In genomic region chr2:106581276-106581675, GRCh38 we compare ENCODE assay signal across 11 cellular contexts.
A peak's percentile ranks its signal among the peaks of the same experiment; 100 is the strongest.
DNase-seq lines count a peak whose midpoint lies in the region; ATAC-seq and TF ChIP-seq lines count a peak whose summit lies in the region.
"Had no signal": no experiment of that assay in that cellular context is flagged by ENCODE, and none has a peak within 500 bp of the region (broad histone marks: within the 10 kb centered on the region; RNA-seq: fewer than 3 reads in every experiment).

No MANE protein-coding gene starts in this region.

- no peak for ATAC-seq in activated B cell treated with CpG ODN at 0.5 μM for 24 hours (ENCODE audit: low read depth)
- ATAC-seq in naive B cell (ENCODE audit: low read depth in 2 of 2) = no peak
- no peak for ATAC-seq in HG03095 (IDR thresholded peaks at IDR 0.05; ENCODE audit: unreplicated experiment)
- no peak for ATAC-seq in HG03280 (IDR thresholded peaks at IDR 0.05; ENCODE audit: unreplicated experiment)

- H3K9me3 Mint-ChIP-seq in activated B cell treated with CpG ODN at 0.5 μM for 24 hours (peaks cover 3% of the 10 kb centered on the region), naive B cell (peaks cover 0 to 6% (median 0%) of the 10 kb centered on the region in 7 donors)

- H3K4me1 ChIP-seq in BLaER1 treated with 17β-estradiol and CSF1 and Interleukin-3, amounts not matched to agents 10 nM and 100 nM = peaks cover 14 to 30% (median 21%) of the 10 kb centered on the region in 10 experiments
- peaks cover 0 to under 1% of the 10 kb centered on the region in 2 donors for H3K4me1 ChIP-seq in uterus

- DNase-seq in DMS 273 treated with DMSO at 0.1 percent for 48 hours (lab: John Stamatoyannopoulos, UW) (peak; percentile 93), activated B cell treated with CpG ODN at 0.5 μM for 24 hours (no peak), naive B cell (no peak), NCI-H1048 (lab: John Stamatoyannopoulos, UW) (no peak), uterus (no peak)
- DNase-seq: NCI-H1105 had no signal

- H3K36me3 Mint-ChIP-seq in activated B cell treated with CpG ODN at 0.5 μM for 24 hours (ENCODE audit: low read depth) (no peaks in the 10 kb centered on the region), naive B cell (no peaks in the 10 kb centered on the region)

- H3K27ac Mint-ChIP-seq in activated B cell treated with CpG ODN at 0.5 μM for 24 hours (no peak overlapping the region), naive B cell (no peak overlapping the region)

- no peaks in the 10 kb centered on the region for H3K36me3 ChIP-seq in BLaER1 treated with 17β-estradiol and CSF1 and Interleukin-3, amounts not matched to agents 10 nM and 100 nM
- no peaks in the 10 kb centered on the region for H3K36me3 ChIP-seq in uterus
- H3K36me3 ChIP-seq: vagina had no signal

- H3K4me1 Mint-ChIP-seq in activated B cell treated with CpG ODN at 0.5 μM for 24 hours (peaks cover 11% of the 10 kb centered on the region), naive B cell (peaks cover 4 to 15% (median 12%) of the 10 kb centered on the region in 3 donors)

- H3K27me3 Mint-ChIP-seq in activated B cell treated with CpG ODN at 0.5 μM for 24 hours (peaks cover 27% of the 10 kb centered on the region), naive B cell (peaks cover 26 to 41% (median 39%) of the 10 kb centered on the region in 3 donors)

- H3K4me2 ChIP-seq in BLaER1 treated with 17β-estradiol and CSF1 and Interleukin-3, amounts not matched to agents 10 nM and 100 nM = peak overlapping the region; percentile 87 to 99 (median 92)

- peak overlapping the region in 3 of 10 experiments; percentile 56 to 60 (median 57); a peak in 6 of 20 replicates for H3K4me3 ChIP-seq in BLaER1 treated with 17β-estradiol and CSF1 and Interleukin-3, amounts not matched to agents 10 nM and 100 nM
- no peak overlapping the region for H3K4me3 ChIP-seq in uterus

- H3K4me3 Mint-ChIP-seq in activated B cell treated with CpG ODN at 0.5 μM for 24 hours (peak overlapping the region; percentile 86), naive B cell (peak overlapping the region in 6 of 8 donors; percentile 36 to 95 (median 89))

- peaks cover 0 to 22% (median 0%) of the 10 kb centered on the region in 11 experiments; a peak in 10 of 22 replicates for H3K27me3 ChIP-seq in BLaER1 treated with 17β-estradiol and CSF1 and Interleukin-3, amounts not matched to agents 10 nM and 100 nM
- no peaks in the 10 kb centered on the region for H3K27me3 ChIP-seq in uterus
- H3K27me3 ChIP-seq: vagina had no signal

- no peaks in the 10 kb centered on the region for H4K20me1 ChIP-seq in BLaER1 treated with 17β-estradiol and CSF1 and Interleukin-3, amounts not matched to agents 10 nM and 100 nM

- H3K27ac ChIP-seq in BLaER1 treated with 17β-estradiol and CSF1 and Interleukin-3, amounts not matched to agents 10 nM and 100 nM = no peak overlapping the region
- H3K27ac ChIP-seq in uterus = no peak overlapping the region
- H3K27ac ChIP-seq: epithelial cell of prostate, vagina had no signal

- intact Hi-C loops in activated B cell treated with CpG ODN at 0.5 μM for 24 hours (cut with micrococcal nuclease) (loop anchor here (5.0 kb wide), 1 partner anchor 2001 kb away; no protein-coding TSS in a partner anchor), uterus (cut with DNase I; ENCODE audit: low total_unique reads) (loop anchor here (10.0 kb wide), 1 partner anchor 476 kb away; no protein-coding TSS in a partner anchor)

- no peak for TF ChIP-seq POLR2A in uterus (IDR thresholded peaks at IDR 0.05)

- peaks cover 0 to 16% (median 10%) of the 10 kb centered on the region in 11 experiments; a peak in 15 of 22 replicates for H3K9me3 ChIP-seq in BLaER1 treated with 17β-estradiol and CSF1 and Interleukin-3, amounts not matched to agents 10 nM and 100 nM (replicated peaks in 1 of 11)
- H3K9me3 ChIP-seq in uterus = no peaks in the 10 kb centered on the region
- H3K9me3 ChIP-seq: vagina had no signal

- POLR2A ChIA-PET in activated B cell treated with CpG ODN at 0.5 μM for 24 hours (lab: Charles Lee) = no interaction called here

- no peak for TF ChIP-seq CTCF in activated B cell treated with CpG ODN at 0.5 μM for 24 hours (IDR thresholded peaks at IDR 0.05)
- no peak for TF ChIP-seq CTCF in uterus (IDR thresholded peaks at IDR 0.05)

- CTCF ChIA-PET in activated B cell treated with CpG ODN at 0.5 μM for 24 hours (lab: Charles Lee) = interaction anchor here (1.9 kb wide), 1 partner anchor 476 kb away, joined by 13 read pairs; no protein-coding TSS in a partner anchor

- peak overlapping the region in 3 of 11 experiments; percentile 2 to 64 (median 62); a peak in 2 of 22 replicates for H3K9ac ChIP-seq in BLaER1 treated with 17β-estradiol and CSF1 and Interleukin-3, amounts not matched to agents 10 nM and 100 nM
